ENCODE assay signal across 1 cellular context in the genomic region with DNA sequence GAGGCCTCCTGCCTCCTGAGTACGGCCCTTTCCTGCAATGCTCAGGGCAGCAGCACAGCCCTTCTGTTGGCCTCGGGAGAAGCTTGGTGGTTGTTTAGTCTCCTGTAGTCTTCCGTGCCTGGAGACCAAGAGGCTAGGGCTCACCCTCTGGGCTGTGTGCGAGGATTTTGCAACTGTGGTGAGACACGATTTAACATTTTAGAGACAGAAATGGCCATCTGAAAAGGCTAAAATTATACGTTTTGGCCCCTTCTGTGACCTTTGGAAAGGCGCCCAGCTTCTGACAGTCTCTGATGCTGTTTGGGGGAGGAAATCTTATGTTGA.
A peak's percentile ranks its signal among the peaks of the same experiment; 100 is the strongest.
TF ChIP-seq lines count a peak whose summit lies in the region.

No MANE protein-coding gene starts in this region.

TF ChIP-seq in IMR-90, 13 proteins besides CTCF, POLR2A, EP300 and RAD21 (continued from another document):
- TF ChIP-seq, protein P1, sequence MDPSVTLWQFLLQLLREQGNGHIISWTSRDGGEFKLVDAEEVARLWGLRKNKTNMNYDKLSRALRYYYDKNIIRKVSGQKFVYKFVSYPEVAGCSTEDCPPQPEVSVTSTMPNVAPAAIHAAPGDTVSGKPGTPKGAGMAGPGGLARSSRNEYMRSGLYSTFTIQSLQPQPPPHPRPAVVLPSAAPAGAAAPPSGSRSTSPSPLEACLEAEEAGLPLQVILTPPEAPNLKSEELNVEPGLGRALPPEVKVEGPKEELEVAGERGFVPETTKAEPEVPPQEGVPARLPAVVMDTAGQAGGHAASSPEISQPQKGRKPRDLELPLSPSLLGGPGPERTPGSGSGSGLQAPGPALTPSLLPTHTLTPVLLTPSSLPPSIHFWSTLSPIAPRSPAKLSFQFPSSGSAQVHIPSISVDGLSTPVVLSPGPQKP (IDR thresholded peaks at IDR 0.05; ENCODE audit: borderline replicate concordance, low read depth, low read length): no peak
- peak; percentile 89 for TF ChIP-seq CEBPB (IDR thresholded peaks at IDR 0.05; ENCODE audit: low read depth, low read length)
- peak; percentile 17; the same call in 1 of the 2 replicates for TF ChIP-seq BHLHE40 (IDR thresholded peaks at IDR 0.05; ENCODE audit: low read depth, low read length)
